1 cellular context compared by ENCODE assay signal in the genomic region with DNA sequence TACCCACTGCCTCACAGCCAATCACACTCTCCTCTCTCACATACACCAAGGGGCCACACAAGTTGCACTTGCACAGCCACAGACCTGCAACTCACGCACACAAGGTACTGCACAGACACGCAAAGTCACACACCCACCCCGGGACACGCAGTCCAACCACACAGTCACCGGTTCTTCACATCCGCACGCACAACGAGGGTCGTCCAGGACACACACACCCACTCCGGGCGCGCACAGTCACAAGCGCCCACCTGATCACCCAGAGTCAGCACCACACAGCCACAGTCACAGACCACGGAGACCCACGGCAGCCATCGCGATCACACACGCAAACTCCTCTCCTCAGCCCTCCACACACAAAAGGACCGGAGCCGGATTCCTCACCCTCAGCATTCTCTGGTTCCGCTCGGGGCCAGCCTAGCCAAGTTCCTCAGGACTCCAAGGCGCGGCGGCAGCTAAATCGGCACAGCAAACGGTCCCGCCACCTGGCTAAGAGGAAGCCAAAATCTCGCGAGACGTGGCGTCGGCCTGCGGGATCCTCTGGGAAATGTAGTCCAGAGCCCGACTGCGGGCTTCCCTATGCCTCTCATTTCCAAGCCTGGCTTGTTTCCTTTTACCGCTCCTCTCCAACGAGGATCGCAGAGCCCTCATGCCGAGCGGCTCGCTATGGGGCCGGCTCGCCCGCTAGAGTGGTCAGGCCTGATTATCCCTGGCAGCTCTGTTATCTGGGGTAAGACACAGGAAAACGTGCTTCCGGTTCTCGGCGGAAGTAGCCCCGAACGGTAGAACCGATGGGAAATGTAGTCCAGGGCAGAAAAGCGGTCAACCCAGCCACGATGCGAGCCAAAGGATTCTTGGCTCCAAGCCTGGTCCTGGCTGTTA.
TF ChIP-seq lines count a peak whose summit lies in the region.

A gene (minus strand): TSS at position 467 of the 882 bp plus-strand sequence. CDS start 10,201 bp downstream, outside the sequence.

TF ChIP-seq in K562, 482 proteins besides CTCF, POLR2A, EP300 and RAD21 (continued from another document and continues in another):
- TF ChIP-seq, protein P1, sequence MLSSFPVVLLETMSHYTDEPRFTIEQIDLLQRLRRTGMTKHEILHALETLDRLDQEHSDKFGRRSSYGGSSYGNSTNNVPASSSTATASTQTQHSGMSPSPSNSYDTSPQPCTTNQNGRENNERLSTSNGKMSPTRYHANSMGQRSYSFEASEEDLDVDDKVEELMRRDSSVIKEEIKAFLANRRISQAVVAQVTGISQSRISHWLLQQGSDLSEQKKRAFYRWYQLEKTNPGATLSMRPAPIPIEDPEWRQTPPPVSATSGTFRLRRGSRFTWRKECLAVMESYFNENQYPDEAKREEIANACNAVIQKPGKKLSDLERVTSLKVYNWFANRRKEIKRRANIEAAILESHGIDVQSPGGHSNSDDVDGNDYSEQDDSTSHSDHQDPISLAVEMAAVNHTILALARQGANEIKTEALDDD (IDR thresholded peaks at IDR 0.05): no peak
- TF ChIP-seq, protein P2, sequence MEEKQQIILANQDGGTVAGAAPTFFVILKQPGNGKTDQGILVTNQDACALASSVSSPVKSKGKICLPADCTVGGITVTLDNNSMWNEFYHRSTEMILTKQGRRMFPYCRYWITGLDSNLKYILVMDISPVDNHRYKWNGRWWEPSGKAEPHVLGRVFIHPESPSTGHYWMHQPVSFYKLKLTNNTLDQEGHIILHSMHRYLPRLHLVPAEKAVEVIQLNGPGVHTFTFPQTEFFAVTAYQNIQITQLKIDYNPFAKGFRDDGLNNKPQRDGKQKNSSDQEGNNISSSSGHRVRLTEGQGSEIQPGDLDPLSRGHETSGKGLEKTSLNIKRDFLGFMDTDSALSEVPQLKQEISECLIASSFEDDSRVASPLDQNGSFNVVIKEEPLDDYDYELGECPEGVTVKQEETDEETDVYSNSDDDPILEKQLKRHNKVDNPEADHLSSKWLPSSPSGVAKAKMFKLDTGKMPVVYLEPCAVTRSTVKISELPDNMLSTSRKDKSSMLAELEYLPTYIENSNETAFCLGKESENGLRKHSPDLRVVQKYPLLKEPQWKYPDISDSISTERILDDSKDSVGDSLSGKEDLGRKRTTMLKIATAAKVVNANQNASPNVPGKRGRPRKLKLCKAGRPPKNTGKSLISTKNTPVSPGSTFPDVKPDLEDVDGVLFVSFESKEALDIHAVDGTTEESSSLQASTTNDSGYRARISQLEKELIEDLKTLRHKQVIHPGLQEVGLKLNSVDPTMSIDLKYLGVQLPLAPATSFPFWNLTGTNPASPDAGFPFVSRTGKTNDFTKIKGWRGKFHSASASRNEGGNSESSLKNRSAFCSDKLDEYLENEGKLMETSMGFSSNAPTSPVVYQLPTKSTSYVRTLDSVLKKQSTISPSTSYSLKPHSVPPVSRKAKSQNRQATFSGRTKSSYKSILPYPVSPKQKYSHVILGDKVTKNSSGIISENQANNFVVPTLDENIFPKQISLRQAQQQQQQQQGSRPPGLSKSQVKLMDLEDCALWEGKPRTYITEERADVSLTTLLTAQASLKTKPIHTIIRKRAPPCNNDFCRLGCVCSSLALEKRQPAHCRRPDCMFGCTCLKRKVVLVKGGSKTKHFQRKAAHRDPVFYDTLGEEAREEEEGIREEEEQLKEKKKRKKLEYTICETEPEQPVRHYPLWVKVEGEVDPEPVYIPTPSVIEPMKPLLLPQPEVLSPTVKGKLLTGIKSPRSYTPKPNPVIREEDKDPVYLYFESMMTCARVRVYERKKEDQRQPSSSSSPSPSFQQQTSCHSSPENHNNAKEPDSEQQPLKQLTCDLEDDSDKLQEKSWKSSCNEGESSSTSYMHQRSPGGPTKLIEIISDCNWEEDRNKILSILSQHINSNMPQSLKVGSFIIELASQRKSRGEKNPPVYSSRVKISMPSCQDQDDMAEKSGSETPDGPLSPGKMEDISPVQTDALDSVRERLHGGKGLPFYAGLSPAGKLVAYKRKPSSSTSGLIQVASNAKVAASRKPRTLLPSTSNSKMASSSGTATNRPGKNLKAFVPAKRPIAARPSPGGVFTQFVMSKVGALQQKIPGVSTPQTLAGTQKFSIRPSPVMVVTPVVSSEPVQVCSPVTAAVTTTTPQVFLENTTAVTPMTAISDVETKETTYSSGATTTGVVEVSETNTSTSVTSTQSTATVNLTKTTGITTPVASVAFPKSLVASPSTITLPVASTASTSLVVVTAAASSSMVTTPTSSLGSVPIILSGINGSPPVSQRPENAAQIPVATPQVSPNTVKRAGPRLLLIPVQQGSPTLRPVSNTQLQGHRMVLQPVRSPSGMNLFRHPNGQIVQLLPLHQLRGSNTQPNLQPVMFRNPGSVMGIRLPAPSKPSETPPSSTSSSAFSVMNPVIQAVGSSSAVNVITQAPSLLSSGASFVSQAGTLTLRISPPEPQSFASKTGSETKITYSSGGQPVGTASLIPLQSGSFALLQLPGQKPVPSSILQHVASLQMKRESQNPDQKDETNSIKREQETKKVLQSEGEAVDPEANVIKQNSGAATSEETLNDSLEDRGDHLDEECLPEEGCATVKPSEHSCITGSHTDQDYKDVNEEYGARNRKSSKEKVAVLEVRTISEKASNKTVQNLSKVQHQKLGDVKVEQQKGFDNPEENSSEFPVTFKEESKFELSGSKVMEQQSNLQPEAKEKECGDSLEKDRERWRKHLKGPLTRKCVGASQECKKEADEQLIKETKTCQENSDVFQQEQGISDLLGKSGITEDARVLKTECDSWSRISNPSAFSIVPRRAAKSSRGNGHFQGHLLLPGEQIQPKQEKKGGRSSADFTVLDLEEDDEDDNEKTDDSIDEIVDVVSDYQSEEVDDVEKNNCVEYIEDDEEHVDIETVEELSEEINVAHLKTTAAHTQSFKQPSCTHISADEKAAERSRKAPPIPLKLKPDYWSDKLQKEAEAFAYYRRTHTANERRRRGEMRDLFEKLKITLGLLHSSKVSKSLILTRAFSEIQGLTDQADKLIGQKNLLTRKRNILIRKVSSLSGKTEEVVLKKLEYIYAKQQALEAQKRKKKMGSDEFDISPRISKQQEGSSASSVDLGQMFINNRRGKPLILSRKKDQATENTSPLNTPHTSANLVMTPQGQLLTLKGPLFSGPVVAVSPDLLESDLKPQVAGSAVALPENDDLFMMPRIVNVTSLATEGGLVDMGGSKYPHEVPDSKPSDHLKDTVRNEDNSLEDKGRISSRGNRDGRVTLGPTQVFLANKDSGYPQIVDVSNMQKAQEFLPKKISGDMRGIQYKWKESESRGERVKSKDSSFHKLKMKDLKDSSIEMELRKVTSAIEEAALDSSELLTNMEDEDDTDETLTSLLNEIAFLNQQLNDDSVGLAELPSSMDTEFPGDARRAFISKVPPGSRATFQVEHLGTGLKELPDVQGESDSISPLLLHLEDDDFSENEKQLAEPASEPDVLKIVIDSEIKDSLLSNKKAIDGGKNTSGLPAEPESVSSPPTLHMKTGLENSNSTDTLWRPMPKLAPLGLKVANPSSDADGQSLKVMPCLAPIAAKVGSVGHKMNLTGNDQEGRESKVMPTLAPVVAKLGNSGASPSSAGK (IDR thresholded peaks at IDR 0.05): peak; percentile 46
- TF ChIP-seq, protein P3, sequence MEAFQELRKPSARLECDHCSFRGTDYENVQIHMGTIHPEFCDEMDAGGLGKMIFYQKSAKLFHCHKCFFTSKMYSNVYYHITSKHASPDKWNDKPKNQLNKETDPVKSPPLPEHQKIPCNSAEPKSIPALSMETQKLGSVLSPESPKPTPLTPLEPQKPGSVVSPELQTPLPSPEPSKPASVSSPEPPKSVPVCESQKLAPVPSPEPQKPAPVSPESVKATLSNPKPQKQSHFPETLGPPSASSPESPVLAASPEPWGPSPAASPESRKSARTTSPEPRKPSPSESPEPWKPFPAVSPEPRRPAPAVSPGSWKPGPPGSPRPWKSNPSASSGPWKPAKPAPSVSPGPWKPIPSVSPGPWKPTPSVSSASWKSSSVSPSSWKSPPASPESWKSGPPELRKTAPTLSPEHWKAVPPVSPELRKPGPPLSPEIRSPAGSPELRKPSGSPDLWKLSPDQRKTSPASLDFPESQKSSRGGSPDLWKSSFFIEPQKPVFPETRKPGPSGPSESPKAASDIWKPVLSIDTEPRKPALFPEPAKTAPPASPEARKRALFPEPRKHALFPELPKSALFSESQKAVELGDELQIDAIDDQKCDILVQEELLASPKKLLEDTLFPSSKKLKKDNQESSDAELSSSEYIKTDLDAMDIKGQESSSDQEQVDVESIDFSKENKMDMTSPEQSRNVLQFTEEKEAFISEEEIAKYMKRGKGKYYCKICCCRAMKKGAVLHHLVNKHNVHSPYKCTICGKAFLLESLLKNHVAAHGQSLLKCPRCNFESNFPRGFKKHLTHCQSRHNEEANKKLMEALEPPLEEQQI (IDR thresholded peaks at IDR 0.05): no peak
- TF ChIP-seq KDM5B (IDR thresholded peaks at IDR 0.05; ENCODE audit: insufficient replicate concordance, low read depth, low read length) (peak; percentile 7), ZNF764 (CRISPR knock-in tag; IDR thresholded peaks at IDR 0.05; ENCODE audit: low read depth) (no peak), NR4A1 (CRISPR knock-in tag; IDR thresholded peaks at IDR 0.05) (no peak), NR4A1 (tag; IDR thresholded peaks at IDR 0.05) (no peak), SMARCC2 (IDR thresholded peaks at IDR 0.05; ENCODE audit: low read depth) (no peak), SMARCE1 (IDR thresholded peaks at IDR 0.05) (no peak), ZZZ3 (IDR thresholded peaks at IDR 0.05) (no peak), POLR3A (IDR thresholded peaks at IDR 0.05; ENCODE audit: borderline replicate concordance, extremely low read depth, insufficient read depth, insufficient read length) (no peak), POLR2H (tag; IDR thresholded peaks at IDR 0.05; ENCODE audit: low read depth) (no peak; the same call in 1 of the 2 replicates), RBM17 (IDR thresholded peaks at IDR 0.05; ENCODE audit: borderline replicate concordance, low read depth, low read length) (no peak), ZNF143 (CRISPR knock-in tag; IDR thresholded peaks at IDR 0.05) (peak; percentile 86), ZNF232 (CRISPR knock-in tag; IDR thresholded peaks at IDR 0.05) (no peak), ZSCAN32 (CRISPR knock-in tag; IDR thresholded peaks at IDR 0.05) (no peak), ZNF77 (CRISPR knock-in tag; IDR thresholded peaks at IDR 0.05) (no peak), POLR2B (IDR thresholded peaks at IDR 0.05; ENCODE audit: low read depth, partially characterized antibody) (peak; percentile 76), ZNF197 (CRISPR knock-in tag; IDR thresholded peaks at IDR 0.05; ENCODE audit: low read depth) (peak; percentile 84)
- TF ChIP-seq, protein P4, sequence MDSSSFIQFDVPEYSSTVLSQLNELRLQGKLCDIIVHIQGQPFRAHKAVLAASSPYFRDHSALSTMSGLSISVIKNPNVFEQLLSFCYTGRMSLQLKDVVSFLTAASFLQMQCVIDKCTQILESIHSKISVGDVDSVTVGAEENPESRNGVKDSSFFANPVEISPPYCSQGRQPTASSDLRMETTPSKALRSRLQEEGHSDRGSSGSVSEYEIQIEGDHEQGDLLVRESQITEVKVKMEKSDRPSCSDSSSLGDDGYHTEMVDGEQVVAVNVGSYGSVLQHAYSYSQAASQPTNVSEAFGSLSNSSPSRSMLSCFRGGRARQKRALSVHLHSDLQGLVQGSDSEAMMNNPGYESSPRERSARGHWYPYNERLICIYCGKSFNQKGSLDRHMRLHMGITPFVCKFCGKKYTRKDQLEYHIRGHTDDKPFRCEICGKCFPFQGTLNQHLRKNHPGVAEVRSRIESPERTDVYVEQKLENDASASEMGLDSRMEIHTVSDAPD (CRISPR knock-in tag; IDR thresholded peaks at IDR 0.05): no peak
- TF ChIP-seq, protein P5, sequence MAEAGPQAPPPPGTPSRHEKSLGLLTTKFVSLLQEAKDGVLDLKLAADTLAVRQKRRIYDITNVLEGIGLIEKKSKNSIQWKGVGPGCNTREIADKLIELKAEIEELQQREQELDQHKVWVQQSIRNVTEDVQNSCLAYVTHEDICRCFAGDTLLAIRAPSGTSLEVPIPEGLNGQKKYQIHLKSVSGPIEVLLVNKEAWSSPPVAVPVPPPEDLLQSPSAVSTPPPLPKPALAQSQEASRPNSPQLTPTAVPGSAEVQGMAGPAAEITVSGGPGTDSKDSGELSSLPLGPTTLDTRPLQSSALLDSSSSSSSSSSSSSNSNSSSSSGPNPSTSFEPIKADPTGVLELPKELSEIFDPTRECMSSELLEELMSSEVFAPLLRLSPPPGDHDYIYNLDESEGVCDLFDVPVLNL (CRISPR knock-in tag; IDR thresholded peaks at IDR 0.05; ENCODE audit: low read depth): no peak
- TF ChIP-seq, protein P6, sequence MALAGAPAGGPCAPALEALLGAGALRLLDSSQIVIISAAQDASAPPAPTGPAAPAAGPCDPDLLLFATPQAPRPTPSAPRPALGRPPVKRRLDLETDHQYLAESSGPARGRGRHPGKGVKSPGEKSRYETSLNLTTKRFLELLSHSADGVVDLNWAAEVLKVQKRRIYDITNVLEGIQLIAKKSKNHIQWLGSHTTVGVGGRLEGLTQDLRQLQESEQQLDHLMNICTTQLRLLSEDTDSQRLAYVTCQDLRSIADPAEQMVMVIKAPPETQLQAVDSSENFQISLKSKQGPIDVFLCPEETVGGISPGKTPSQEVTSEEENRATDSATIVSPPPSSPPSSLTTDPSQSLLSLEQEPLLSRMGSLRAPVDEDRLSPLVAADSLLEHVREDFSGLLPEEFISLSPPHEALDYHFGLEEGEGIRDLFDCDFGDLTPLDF (CRISPR knock-in tag; IDR thresholded peaks at IDR 0.05): no peak; the same call in 1 of the 2 replicates
- TF ChIP-seq, protein P7, sequence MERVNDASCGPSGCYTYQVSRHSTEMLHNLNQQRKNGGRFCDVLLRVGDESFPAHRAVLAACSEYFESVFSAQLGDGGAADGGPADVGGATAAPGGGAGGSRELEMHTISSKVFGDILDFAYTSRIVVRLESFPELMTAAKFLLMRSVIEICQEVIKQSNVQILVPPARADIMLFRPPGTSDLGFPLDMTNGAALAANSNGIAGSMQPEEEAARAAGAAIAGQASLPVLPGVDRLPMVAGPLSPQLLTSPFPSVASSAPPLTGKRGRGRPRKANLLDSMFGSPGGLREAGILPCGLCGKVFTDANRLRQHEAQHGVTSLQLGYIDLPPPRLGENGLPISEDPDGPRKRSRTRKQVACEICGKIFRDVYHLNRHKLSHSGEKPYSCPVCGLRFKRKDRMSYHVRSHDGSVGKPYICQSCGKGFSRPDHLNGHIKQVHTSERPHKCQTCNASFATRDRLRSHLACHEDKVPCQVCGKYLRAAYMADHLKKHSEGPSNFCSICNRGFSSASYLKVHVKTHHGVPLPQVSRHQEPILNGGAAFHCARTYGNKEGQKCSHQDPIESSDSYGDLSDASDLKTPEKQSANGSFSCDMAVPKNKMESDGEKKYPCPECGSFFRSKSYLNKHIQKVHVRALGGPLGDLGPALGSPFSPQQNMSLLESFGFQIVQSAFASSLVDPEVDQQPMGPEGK (CRISPR knock-in tag; IDR thresholded peaks at IDR 0.05; ENCODE audit: borderline replicate concordance): no peak
- TF ChIP-seq, protein P8, sequence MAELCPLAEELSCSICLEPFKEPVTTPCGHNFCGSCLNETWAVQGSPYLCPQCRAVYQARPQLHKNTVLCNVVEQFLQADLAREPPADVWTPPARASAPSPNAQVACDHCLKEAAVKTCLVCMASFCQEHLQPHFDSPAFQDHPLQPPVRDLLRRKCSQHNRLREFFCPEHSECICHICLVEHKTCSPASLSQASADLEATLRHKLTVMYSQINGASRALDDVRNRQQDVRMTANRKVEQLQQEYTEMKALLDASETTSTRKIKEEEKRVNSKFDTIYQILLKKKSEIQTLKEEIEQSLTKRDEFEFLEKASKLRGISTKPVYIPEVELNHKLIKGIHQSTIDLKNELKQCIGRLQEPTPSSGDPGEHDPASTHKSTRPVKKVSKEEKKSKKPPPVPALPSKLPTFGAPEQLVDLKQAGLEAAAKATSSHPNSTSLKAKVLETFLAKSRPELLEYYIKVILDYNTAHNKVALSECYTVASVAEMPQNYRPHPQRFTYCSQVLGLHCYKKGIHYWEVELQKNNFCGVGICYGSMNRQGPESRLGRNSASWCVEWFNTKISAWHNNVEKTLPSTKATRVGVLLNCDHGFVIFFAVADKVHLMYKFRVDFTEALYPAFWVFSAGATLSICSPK (IDR thresholded peaks at IDR 0.05; ENCODE audit: borderline replicate concordance): no peak
